ENCODE assay signal across 1 cellular context in genomic region chr9:133443248-133443647, GRCh38.
A peak's percentile ranks its signal among the peaks of the same experiment; 100 is the strongest.
TF ChIP-seq lines count a peak whose summit lies in the region.

No MANE protein-coding gene starts in this region.

TF ChIP-seq in HepG2, 621 proteins besides CTCF, POLR2A, EP300 and RAD21:
- TF ChIP-seq, protein P1, sequence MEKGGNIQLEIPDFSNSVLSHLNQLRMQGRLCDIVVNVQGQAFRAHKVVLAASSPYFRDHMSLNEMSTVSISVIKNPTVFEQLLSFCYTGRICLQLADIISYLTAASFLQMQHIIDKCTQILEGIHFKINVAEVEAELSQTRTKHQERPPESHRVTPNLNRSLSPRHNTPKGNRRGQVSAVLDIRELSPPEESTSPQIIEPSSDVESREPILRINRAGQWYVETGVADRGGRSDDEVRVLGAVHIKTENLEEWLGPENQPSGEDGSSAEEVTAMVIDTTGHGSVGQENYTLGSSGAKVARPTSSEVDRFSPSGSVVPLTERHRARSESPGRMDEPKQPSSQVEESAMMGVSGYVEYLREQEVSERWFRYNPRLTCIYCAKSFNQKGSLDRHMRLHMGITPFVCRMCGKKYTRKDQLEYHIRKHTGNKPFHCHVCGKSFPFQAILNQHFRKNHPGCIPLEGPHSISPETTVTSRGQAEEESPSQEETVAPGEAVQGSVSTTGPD (CRISPR knock-in tag; IDR thresholded peaks at IDR 0.05) = no peak
- TF ChIP-seq ZBTB33 (CRISPR knock-in tag; IDR thresholded peaks at IDR 0.05) = peak; percentile 49; the same call in 1 of the 2 replicates
